In genomic region chr6:37182736-37183590, GRCh38 we compare ENCODE assay signal across 9 cellular contexts.
DNase-seq lines count a peak whose midpoint lies in the region; ATAC-seq and TF ChIP-seq lines count a peak whose summit lies in the region.
"Had no signal": no experiment of that assay in that cellular context is flagged by ENCODE, and none has a peak within 500 bp of the region (broad histone marks: within the 10 kb centered on the region; RNA-seq: fewer than 3 reads in every experiment).

No MANE protein-coding gene starts in this region.

- no peaks in the 10 kb centered on the region for H3K36me3 ChIP-seq in BLaER1 treated with 17β-estradiol and CSF1 and Interleukin-3, amounts not matched to agents 10 nM and 100 nM
- H3K36me3 ChIP-seq in OCI-LY1 (ENCODE audit: insufficient read depth, low read length) (no peaks in the 10 kb centered on the region), mucosa of rectum (ENCODE audit: control insufficient read depth in 2 of 2, insufficient read depth in 2 of 2, low read length in 2 of 2) (no peaks in the 10 kb centered on the region)

- no peaks in the 10 kb centered on the region for H4K20me1 ChIP-seq in BLaER1 treated with 17β-estradiol and CSF1 and Interleukin-3, amounts not matched to agents 10 nM and 100 nM
- no peaks in the 10 kb centered on the region for H4K20me1 ChIP-seq in OCI-LY1 (ENCODE audit: insufficient read depth, low read length)

- H3K27ac ChIP-seq in BLaER1 treated with 17β-estradiol and CSF1 and Interleukin-3, amounts not matched to agents 10 nM and 100 nM: peak overlapping the region; percentile 91 to 100 (median 98)
- H3K27ac ChIP-seq in OCI-LY1 (ENCODE audit: low read depth, low read length, poor library complexity, severe bottlenecking) (peak overlapping the region; percentile 21), mucosa of rectum (ENCODE audit: low read depth in 2 of 2, low read length in 2 of 2) (peak overlapping the region; percentile 18 to 64)
- H3K27ac ChIP-seq: C4-2B had no signal

- no peaks in the 10 kb centered on the region for H3K79me2 ChIP-seq in OCI-LY1 (ENCODE audit: insufficient read depth, low read length)

- H3K27me3 ChIP-seq in BLaER1 treated with 17β-estradiol and CSF1 and Interleukin-3, amounts not matched to agents 10 nM and 100 nM: no peaks in the 10 kb centered on the region
- H3K27me3 ChIP-seq in OCI-LY1 (ENCODE audit: insufficient read depth, low read length) (no peaks in the 10 kb centered on the region), mucosa of rectum (ENCODE audit: control insufficient read depth in 2 of 2, insufficient read depth in 2 of 2, low read length in 2 of 2) (no peaks in the 10 kb centered on the region)

- TF ChIP-seq CTCF in OCI-LY1 (IDR thresholded peaks at IDR 0.05; ENCODE audit: low read length): no peak

- peak overlapping the region; percentile 66 to 92 (median 84) for H3K4me2 ChIP-seq in BLaER1 treated with 17β-estradiol and CSF1 and Interleukin-3, amounts not matched to agents 10 nM and 100 nM
- H3K4me2 ChIP-seq in OCI-LY1 (ENCODE audit: low read length): no peak overlapping the region

- H3K4me1 ChIP-seq in BLaER1 treated with 17β-estradiol and CSF1 and Interleukin-3, amounts not matched to agents 10 nM and 100 nM: peaks cover 25 to 93% (median 89%) of the 10 kb centered on the region in 10 experiments
- peaks cover 11% of the 10 kb centered on the region for H3K4me1 ChIP-seq in OCI-LY1 (ENCODE audit: insufficient read depth, low read length, severe bottlenecking)
- peaks cover 0 to 2% of the 10 kb centered on the region in 2 donors for H3K4me1 ChIP-seq in mucosa of rectum (ENCODE audit: control insufficient read depth in 2 of 2, insufficient read depth in 2 of 2, low read length in 2 of 2)

- no peak overlapping the region for H3K4me3 ChIP-seq in BLaER1 treated with 17β-estradiol and CSF1 and Interleukin-3, amounts not matched to agents 10 nM and 100 nM
- no peak overlapping the region for H3K4me3 ChIP-seq in OCI-LY1 (ENCODE audit: low read depth, low read length, poor library complexity, severe bottlenecking)
- no peak overlapping the region for H3K4me3 ChIP-seq in mucosa of rectum (ENCODE audit: low read length in 2 of 2)

- no peak for ATAC-seq in GM18517 (IDR thresholded peaks at IDR 0.05; ENCODE audit: unreplicated experiment)

- peak; percentile 58 for DNase-seq in activated naive CD4-positive, alpha-beta T cell treated with Interleukin-2 at 50 U/mL for 16 hours
- DNase-seq in amniotic stem cell (lab: John Stamatoyannopoulos, UW) (no peak), HK-2 (ENCODE audit: unreplicated experiment) (no peak), EL (no peak)

- no peaks in the 10 kb centered on the region for H3K9me2 ChIP-seq in OCI-LY1 (ENCODE audit: low read depth, low read length)

- peaks cover 0 to 12% (median 0%) of the 10 kb centered on the region in 11 experiments; a peak in 7 of 22 replicates for H3K9me3 ChIP-seq in BLaER1 treated with 17β-estradiol and CSF1 and Interleukin-3, amounts not matched to agents 10 nM and 100 nM (replicated peaks in 1 of 11)
- H3K9me3 ChIP-seq in OCI-LY1 (ENCODE audit: low read length): no peaks in the 10 kb centered on the region
- no peaks in the 10 kb centered on the region for H3K9me3 ChIP-seq in mucosa of rectum (ENCODE audit: control insufficient read depth in 2 of 2, low read length in 2 of 2)

- no peaks in the 10 kb centered on the region for H3F3A ChIP-seq in OCI-LY1 (ENCODE audit: insufficient read depth, low read length)

- H2AFZ ChIP-seq in OCI-LY1 (ENCODE audit: low read length): no peak overlapping the region

- peak overlapping the region; percentile 78 to 95 (median 85) for H3K9ac ChIP-seq in BLaER1 treated with 17β-estradiol and CSF1 and Interleukin-3, amounts not matched to agents 10 nM and 100 nM
- H3K9ac ChIP-seq in OCI-LY1 (ENCODE audit: low read length) (no peak overlapping the region), mucosa of rectum (ENCODE audit: low read depth in 1 of 2, low read length in 2 of 2) (no peak overlapping the region)

Comparison
In these comparisons a context has a peak if more than half of its experiments do, and no peak if none do; other contexts are left out.
1. H3K27ac ChIP-seq: peak in every context shown above with its lines; median percentile 98 in BLaER1 treated with 17β-estradiol and CSF1 and Interleukin-3, amounts not matched to agents 10 nM and 100 nM; 41 in mucosa of rectum; 21 in OCI-LY1.
2. H3K9ac ChIP-seq: peak in BLaER1 treated with 17β-estradiol and CSF1 and Interleukin-3, amounts not matched to agents 10 nM and 100 nM (11 of 11); none in OCI-LY1 (single experiment) and mucosa of rectum (0 of 2).